In the genomic region with DNA sequence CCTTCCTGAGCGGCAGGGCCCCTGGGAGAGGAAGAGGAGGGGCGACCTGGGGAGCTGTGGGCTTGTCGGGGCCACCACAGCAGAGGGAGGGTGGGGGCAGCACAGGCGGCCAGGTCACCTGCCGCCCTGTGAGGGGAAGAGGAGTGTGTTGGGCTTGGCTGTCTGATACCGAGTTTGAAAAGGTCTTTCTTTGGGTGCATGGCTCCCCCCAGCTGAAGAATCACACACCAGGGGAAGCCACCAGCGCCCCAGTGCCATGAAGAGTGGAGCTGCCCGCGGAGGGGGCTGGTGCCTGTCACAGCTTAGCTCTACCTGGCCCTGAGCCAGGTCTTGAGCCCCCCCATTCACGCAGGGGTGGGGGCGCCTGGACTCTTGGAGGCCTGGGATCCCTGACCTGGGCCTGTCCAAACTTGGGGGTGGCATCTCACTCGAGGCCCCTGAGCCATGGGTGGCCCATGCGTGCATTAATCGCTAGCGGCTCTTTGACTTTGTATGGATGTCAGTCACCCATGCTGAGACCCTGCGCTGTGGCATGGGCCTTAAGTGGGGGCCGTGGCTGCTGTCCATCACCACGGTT, we compare ENCODE assay signal across 27 cellular contexts. TPM values are rescaled to one million over a fixed set of nuclear protein-coding genes. Genes with fewer than 3 reads are reported as not detected.
DNase-seq lines count a peak whose midpoint lies in the region; ATAC-seq, FAIRE-seq and TF ChIP-seq lines count a peak whose summit lies in the region.
"Had no signal": no experiment of that assay in that cellular context is flagged by ENCODE, and none has a peak within 500 bp of the region (broad histone marks: within the 10 kb centered on the region; RNA-seq: fewer than 3 reads in every experiment).

No MANE protein-coding gene starts in this region.

- H3K36me3 ChIP-seq in kidney (ENCODE audit: control insufficient read depth in 1 of 2, insufficient read depth in 2 of 2, low read length in 2 of 2) (peaks cover 23 to 60% of the 10 kb centered on the region in 2 donors), subcutaneous abdominal adipose tissue (ENCODE audit: control insufficient read depth in 5 of 5, insufficient read depth in 5 of 5, low read length in 5 of 5) (peaks cover 0 to 100% (median 86%) of the 10 kb centered on the region in 5 donors), adrenal gland (replicated peaks in 1 of 2) (peaks cover 0 to 79% of the 10 kb centered on the region in 2 donors)

- H3K4me3 Mint-ChIP-seq in stimulated activated naive CD8-positive, alpha-beta T cell treated with anti-CD3 and anti-CD28 coated beads, Interleukin-15, amount 100 ng/mL, for 72 hours = no peak overlapping the region
- H3K4me3 Mint-ChIP-seq in T-helper 17 cell = peak overlapping the region; percentile 28
- H3K4me3 Mint-ChIP-seq: CD8-positive, alpha-beta memory T cell had no signal

- peaks cover 4% of the 10 kb centered on the region for H3K4me1 Mint-ChIP-seq in stimulated activated naive CD8-positive, alpha-beta T cell treated with anti-CD3 and anti-CD28 coated beads, Interleukin-15, amount 100 ng/mL, for 72 hours
- H3K4me1 Mint-ChIP-seq in T-helper 17 cell = no peaks in the 10 kb centered on the region
- H3K4me1 Mint-ChIP-seq: CD8-positive, alpha-beta memory T cell had no signal

- no peak for TF ChIP-seq POLR2A in adrenal gland (IDR thresholded peaks at IDR 0.05)

- H3K9me3 Mint-ChIP-seq in stimulated activated naive CD8-positive, alpha-beta T cell treated with anti-CD3 and anti-CD28 coated beads, Interleukin-15, amount 100 ng/mL, for 72 hours = no peaks in the 10 kb centered on the region
- H3K9me3 Mint-ChIP-seq: CD8-positive, alpha-beta memory T cell had no signal

- peak; percentile 33 for ATAC-seq in stimulated activated naive CD8-positive, alpha-beta T cell treated with anti-CD3 and anti-CD28 coated beads, Interleukin-15, amount 100 ng/mL, for 72 hours
- no peak for ATAC-seq in stimulated activated naive CD8-positive, alpha-beta T cell treated with anti-CD3 and anti-CD28 coated beads, Interleukin-15, Interleukin-2, amounts not matched to agents 100 U/mL and 50 U/mL, for 24 hours
- no peak for ATAC-seq in T-helper 17 cell
- ATAC-seq: A549 had no signal

- FAIRE-seq in kidney (lab: Jason Lieb, UNC) (no peak), D721Med (lab: Jason Lieb, UNC) (no peak)
- FAIRE-seq: A549, GM18507, H54 had no signal

- H3K27ac ChIP-seq in kidney (ENCODE audit: low read depth in 2 of 2, low read length in 2 of 2) (no peak overlapping the region), subcutaneous abdominal adipose tissue (ENCODE audit: low read depth, low read length) (peak overlapping the region; percentile 60), adrenal gland (no peak overlapping the region)
- H3K27ac ChIP-seq: C4-2B, KMS-11 had no signal

- 83 to 90% (median 88%) methylated on average over 5 to 18 of the region's 18 CpGs for WGBS in adrenal gland, 4 donors

- peak overlapping the region; percentile 13 to 54 for H3K27ac Mint-ChIP-seq in stimulated activated naive CD8-positive, alpha-beta T cell treated with anti-CD3 and anti-CD28 coated beads, Interleukin-15, amount 100 ng/mL, for 72 hours
- H3K27ac Mint-ChIP-seq in T-helper 17 cell = no peak overlapping the region

- H3K9ac ChIP-seq in kidney (ENCODE audit: low read length in 2 of 2) (no peak overlapping the region), subcutaneous abdominal adipose tissue (ENCODE audit: low read length in 5 of 5) (no peak overlapping the region)
- H3K9ac ChIP-seq: KMS-11 had no signal

- H3K9me3 ChIP-seq in T-helper 17 cell (ENCODE audit: control insufficient read depth, low read length, poor library complexity, severe bottlenecking) (no peaks in the 10 kb centered on the region), kidney (ENCODE audit: control insufficient read depth in 1 of 2, low read length in 2 of 2) (no peaks in the 10 kb centered on the region), subcutaneous abdominal adipose tissue (ENCODE audit: control insufficient read depth in 5 of 5, low read length in 5 of 5) (no peaks in the 10 kb centered on the region), adrenal gland (replicated peaks in 1 of 3) (no peaks in the 10 kb centered on the region)
- H3K9me3 ChIP-seq: A549 had no signal

- no peaks in the 10 kb centered on the region for H3K27me3 Mint-ChIP-seq in stimulated activated naive CD8-positive, alpha-beta T cell treated with anti-CD3 and anti-CD28 coated beads, Interleukin-15, amount 100 ng/mL, for 72 hours
- no peaks in the 10 kb centered on the region for H3K27me3 Mint-ChIP-seq in T-helper 17 cell
- H3K27me3 Mint-ChIP-seq: CD8-positive, alpha-beta memory T cell had no signal

- intact Hi-C loops in kidney (cut with DNase I) (no loop called here), adrenal gland (cut with DNase I) (no loop called here)

- peaks cover 4% of the 10 kb centered on the region for H3K36me3 Mint-ChIP-seq in T-helper 17 cell (ENCODE audit: low read depth)

- no peak overlapping the region for H3K4me3 ChIP-seq in kidney (ENCODE audit: low read length in 2 of 2)
- H3K4me3 ChIP-seq in subcutaneous abdominal adipose tissue (ENCODE audit: low read depth in 1 of 5, low read length in 5 of 5) = no peak overlapping the region
- no peak overlapping the region for H3K4me3 ChIP-seq in adrenal gland
- H3K4me3 ChIP-seq: A549 had no signal

- no peaks in the 10 kb centered on the region for H3K27me3 ChIP-seq in subcutaneous abdominal adipose tissue (ENCODE audit: control insufficient read depth in 5 of 5, insufficient read depth in 4 of 5, low read length in 5 of 5)
- no peaks in the 10 kb centered on the region for H3K27me3 ChIP-seq in adrenal gland

- H3K4me1 ChIP-seq in kidney (ENCODE audit: control insufficient read depth in 1 of 2, insufficient read depth in 1 of 2, low read depth in 1 of 2, low read length in 2 of 2) (no peaks in the 10 kb centered on the region), subcutaneous abdominal adipose tissue (ENCODE audit: control insufficient read depth in 5 of 5, insufficient read depth in 5 of 5, low read length in 5 of 5) (peaks cover 0 to 24% (median 4%) of the 10 kb centered on the region in 5 donors), adrenal gland (replicated peaks in 1 of 2) (no peaks in the 10 kb centered on the region)

- TF ChIP-seq CTCF in kidney (IDR thresholded peaks at IDR 0.05; ENCODE audit: borderline replicate concordance, extremely low read depth, insufficient read depth) (no peak), adrenal gland (IDR thresholded peaks at IDR 0.05) (no peak), D721Med (IDR thresholded peaks at IDR 0.05; ENCODE audit: insufficient read depth, missing control alignments) (no peak)

- no peak for DNase-seq in stimulated activated naive CD8-positive, alpha-beta T cell treated with anti-CD3 and anti-CD28 coated beads, Interleukin-15, amount 100 ng/mL, for 72 hours
- DNase-seq in stimulated activated naive CD8-positive, alpha-beta T cell treated with anti-CD3 and anti-CD28 coated beads, Interleukin-15, Interleukin-2, amounts not matched to agents 100 U/mL and 50 U/mL, for 24 hours = no peak
- DNase-seq in T-helper 17 cell = no peak
- DNase-seq in kidney = peak; percentile 74
- DNase-seq in adrenal gland = no peak
- DNase-seq in GDM1 (lab: John Stamatoyannopoulos, UW) = no peak
- no peak for DNase-seq in D721Med (ENCODE audit: insufficient read length, low spot score)
- DNase-seq: AML-193; CD8-positive, alpha-beta memory T cell; DMS153; IMR-90; NCI-H1092; NCI-H1417 treated with DMSO at 0.1 percent for 48 hours; NCI-H1694 treated with DMSO at 0.1 percent for 48 hours; NCI-H2081; NCI-H2171; NCI-H226; NCI-H510A; NCI-H69; RPMI8226; SHP77 had no signal

RNA-seq across cellular contexts. Expression of a gene that starts 26.3 kb away (rescaled TPM):
- total RNA-seq in T-helper 17 cell = 10 to 100 TPM; 22.0 to 26.0 TPM
- total RNA-seq in kidney = 74.5 TPM
- polyA plus RNA-seq in kidney (ENCODE audit: insufficient read depth, low read depth, low replicate concordance) = 97.8 TPM
- total RNA-seq in adrenal gland = 10 to 100 TPM in 7 of 8 donors, 1 to 10 TPM in 1; 9.5 to 72.0 (median 39.4) TPM
- polyA plus RNA-seq in adrenal gland = 100 to 1,000 TPM; 116 to 143 (median 127) TPM

RNA-seq across cellular contexts. Expression of a gene that starts 30.8 kb away (rescaled TPM):
- total RNA-seq in T-helper 17 cell (100 to 1,000 TPM in 1 of 2 donors, 10 to 100 TPM in 1; 93.1 to 106 TPM), kidney (210 TPM), adrenal gland (100 to 1,000 TPM in 5 of 8 donors, 10 to 100 TPM in 3; 75.3 to 202 (median 123) TPM)
- polyA plus RNA-seq in kidney (ENCODE audit: insufficient read depth, low read depth, low replicate concordance) (122 TPM), adrenal gland (10 to 100 TPM; 76.8 to 98.0 (median 92.5) TPM)

RNA-seq across cellular contexts. Expression of a gene that starts 39.6 kb away (rescaled TPM):
- total RNA-seq in T-helper 17 cell = 10 to 100 TPM; 20.5 to 23.2 TPM
- total RNA-seq in kidney = 18.7 TPM
- 12.9 TPM for polyA plus RNA-seq in kidney (ENCODE audit: insufficient read depth, low read depth, low replicate concordance)
- 10 to 100 TPM; 12.8 to 24.6 (median 19.8) TPM for total RNA-seq in adrenal gland
- polyA plus RNA-seq in adrenal gland = 10 to 100 TPM; 16.5 to 29.8 (median 22.9) TPM
